19 cellular contexts compared by ENCODE assay signal in the genomic region with DNA sequence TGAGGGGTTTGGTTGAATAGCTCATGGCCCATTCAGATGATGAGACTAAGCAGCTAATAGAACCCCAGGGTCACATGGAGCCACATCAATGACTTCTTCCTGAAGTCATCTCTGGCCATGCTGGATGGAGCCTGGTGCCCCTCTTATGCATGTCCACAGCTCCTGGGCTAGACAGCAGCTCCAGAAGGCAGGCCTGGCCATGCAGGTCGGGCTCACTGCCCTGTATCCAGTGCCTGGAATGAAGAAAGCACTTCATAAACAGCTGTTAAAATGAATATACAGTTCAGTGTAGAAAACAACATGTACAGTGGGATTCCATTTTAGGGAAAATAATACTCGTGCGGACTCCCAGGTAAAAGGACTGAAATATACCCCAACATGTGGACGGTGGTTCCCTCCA.
"Had no signal": no experiment of that assay in that cellular context is flagged by ENCODE, and none has a peak within 500 bp of the region (broad histone marks: within the 10 kb centered on the region; RNA-seq: fewer than 3 reads in every experiment).

No MANE protein-coding gene starts in this region.

- H3K27me3 ChIP-seq: adrenal gland, heart right ventricle, spleen, testis, uterus had no signal

- FAIRE-seq: endothelial cell of umbilical vein had no signal

- DNase-seq: activated CD4-positive, alpha-beta T cell treated with anti-CD3 and anti-CD28 coated beads for 48 hours; activated CD8-positive, alpha-beta memory T cell treated with anti-CD3 and anti-CD28 coated beads for 24 hours; activated naive CD4-positive, alpha-beta T cell treated with anti-CD3 and anti-CD28 coated beads, Interleukin-2, amount 50 U/mL, for 16 hours; adrenal gland; cerebellar nuclear complex; foreskin melanocyte; heart right ventricle; kidney; lower lobe of right lung; midbrain; naive B cell; spleen; stimulated activated CD4-positive, alpha-beta T cell treated with anti-CD3 and anti-CD28 coated beads, Interleukin-1b, Interleukin-23, amount 100 ng/mL, for 48 hours; stimulated activated naive B cell treated with anti-CD40 and anti-IgM and Interleukin-4, amounts not matched to agents 10 μg/mL and 1 μg/mL and 100 μg/mL, for 72 hours; testis; uterus; WERI-Rb-1 had no signal

- ATAC-seq: heart right ventricle; lower lobe of right lung; stimulated activated naive B cell treated with anti-CD40 and anti-IgM and Interleukin-4, amounts not matched to agents 10 μg/mL and 1 μg/mL and 100 μg/mL, for 72 hours had no signal

- H3K4me3 Mint-ChIP-seq: stimulated activated naive B cell treated with anti-CD40 and anti-IgM and Interleukin-4, amounts not matched to agents 10 μg/mL and 1 μg/mL and 100 μg/mL, for 72 hours had no signal

- H3K36me3 ChIP-seq: adrenal gland, heart right ventricle, lower lobe of right lung, neutrophil, spleen, uterus, WERI-Rb-1 had no signal

- H3K27ac ChIP-seq: adrenal gland, lower lobe of right lung, neutrophil, testis, uterus, WERI-Rb-1 had no signal

- H3K9me3 Mint-ChIP-seq: naive B cell; stimulated activated naive B cell treated with anti-CD40 and anti-IgM and Interleukin-4, amounts not matched to agents 10 μg/mL and 1 μg/mL and 100 μg/mL, for 72 hours had no signal

- H3K27ac Mint-ChIP-seq: naive B cell; stimulated activated naive B cell treated with anti-CD40 and anti-IgM and Interleukin-4, amounts not matched to agents 10 μg/mL and 1 μg/mL and 100 μg/mL, for 72 hours had no signal

- H3K36me3 Mint-ChIP-seq: naive B cell; stimulated activated naive B cell treated with anti-CD40 and anti-IgM and Interleukin-4, amounts not matched to agents 10 μg/mL and 1 μg/mL and 100 μg/mL, for 72 hours had no signal

- H3K4me3 ChIP-seq: adrenal gland, heart right ventricle, lower lobe of right lung, spleen, testis, uterus had no signal

- H3K9me3 ChIP-seq: adrenal gland, heart right ventricle, lower lobe of right lung, neutrophil, spleen, testis, uterus had no signal

- H3K4me1 ChIP-seq: adrenal gland had no signal
